16 cellular contexts compared by ENCODE assay signal in the genomic region with DNA sequence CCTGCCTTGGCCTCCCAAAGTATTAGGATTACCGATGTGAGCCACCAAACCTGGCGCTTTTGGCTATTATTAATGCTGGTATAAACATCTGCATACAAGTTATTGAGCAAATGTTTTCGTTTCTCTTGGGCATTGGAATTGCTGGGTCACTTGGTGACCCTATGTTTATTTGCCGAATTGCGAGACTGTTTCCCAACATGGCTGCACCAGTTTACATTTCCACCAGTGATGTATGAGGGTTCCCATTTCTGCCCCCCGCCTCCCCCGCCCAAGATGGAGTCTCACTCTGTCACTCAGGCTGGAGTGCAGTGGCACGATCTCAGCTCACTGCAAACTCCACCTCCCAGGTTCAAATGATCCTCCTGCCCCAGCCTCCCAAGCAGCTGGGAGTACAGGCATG. TPM values are rescaled to one million over a fixed set of nuclear protein-coding genes. Genes with fewer than 3 reads are reported as not detected.
DNase-seq lines count a peak whose midpoint lies in the region; ATAC-seq, FAIRE-seq and TF ChIP-seq lines count a peak whose summit lies in the region.
"Had no signal": no experiment of that assay in that cellular context is flagged by ENCODE, and none has a peak within 500 bp of the region (broad histone marks: within the 10 kb centered on the region; RNA-seq: fewer than 3 reads in every experiment).

No MANE protein-coding gene starts in this region.

- 79% methylated on average over 8 of the region's 8 CpGs for WGBS in SK-N-SH (ENCODE audit: low lambda C conversion rate)
- 12% methylated on average over 8 of the region's 8 CpGs for WGBS in HepG2 (ENCODE audit: low lambda C conversion rate)

- TF ChIP-seq EP300 in SK-N-SH (IDR thresholded peaks at IDR 0.05; ENCODE audit: borderline replicate concordance in 1 of 2, low read depth in 1 of 2, low read length in 1 of 2) (no peak), HepG2 (IDR thresholded peaks at IDR 0.05; ENCODE audit: low read depth in 2 of 2, low read length in 2 of 2) (no peak), HepG2 (CRISPR knock-in tag; IDR thresholded peaks at IDR 0.05; ENCODE audit: borderline replicate concordance) (no peak)

- TF ChIP-seq CTCF in SK-N-SH (IDR thresholded peaks at IDR 0.05) (no peak), PC-3 (conservative IDR thresholded peaks at IDR 0.05; ENCODE audit: low read depth, low read length) (no peak), HepG2 (CRISPR knock-in tag; IDR thresholded peaks at IDR 0.05) (no peak)

- intact Hi-C loops in PC-3 (cut with micrococcal nuclease), result loop anchor here (5.0 kb wide), 1 partner anchor 275 kb away; no protein-coding TSS in a partner anchor
- intact Hi-C loops in HepG2 (cut with micrococcal nuclease; ENCODE audit: unreplicated experiment), result no loop called here
- intact Hi-C loops in activated CD4-positive, alpha-beta T cell treated with anti-CD3 and anti-CD28 coated beads for 36 hours (cut with DNase I, micrococcal nuclease), result no loop called here

- H3K9ac ChIP-seq in SK-N-SH, result no peak overlapping the region
- no peak overlapping the region for H3K9ac ChIP-seq in PC-3 (ENCODE audit: low read length)
- H3K9ac ChIP-seq in HepG2 (ENCODE audit: insufficient read depth, low read depth, low read length), result no peak overlapping the region
- H3K9ac ChIP-seq: BLaER1 treated with 17β-estradiol and CSF1 and Interleukin-3, amounts not matched to agents 10 nM and 100 nM had no signal

- H2AFZ ChIP-seq in SK-N-SH (ENCODE audit: low read depth), result no peak overlapping the region
- no peak overlapping the region for H2AFZ ChIP-seq in PC-3 (ENCODE audit: low read length)
- H2AFZ ChIP-seq in HepG2 (ENCODE audit: low read length), result no peak overlapping the region
- H2AFZ ChIP-seq: GM23338 had no signal

- H4K20me1 ChIP-seq in SK-N-SH (ENCODE audit: insufficient read depth) (peaks cover 33% of the 10 kb centered on the region), PC-3 (ENCODE audit: low read length) (peaks cover 23% of the 10 kb centered on the region), HepG2 (ENCODE audit: insufficient read depth, low read length) (peaks cover 21% of the 10 kb centered on the region)

- no peak for FAIRE-seq in HepG2 (lab: Jason Lieb, UNC)

- H3K27me3 ChIP-seq in SK-N-SH (ENCODE audit: insufficient read depth) (no peaks in the 10 kb centered on the region), PC-3 (ENCODE audit: low read length) (no peaks in the 10 kb centered on the region), HepG2 (ENCODE audit: control insufficient read depth in 1 of 2, insufficient read depth in 2 of 2, low read length in 2 of 2) (no peaks in the 10 kb centered on the region)
- no peaks in the 10 kb centered on the region for H3K27me3 ChIP-seq in CD4-positive, CD25-positive, alpha-beta regulatory T cell (ENCODE audit: control insufficient read depth, insufficient read depth, low read length)
- H3K27me3 ChIP-seq: BLaER1 treated with 17β-estradiol and CSF1 and Interleukin-3, amounts not matched to agents 10 nM and 100 nM had no signal

- POLR2A ChIA-PET in SK-N-SH (lab: Yijun Ruan, JAX) (no interaction called here), PC-3 (lab: Charles Lee; ENCODE audit: unreplicated experiment) (no interaction called here), HepG2 (lab: Yijun Ruan, JAX) (interaction anchor here (1.1 to 1.3 kb wide), 3 partner anchors 18 to 319 kb away, joined by 3 to 4 read pairs (median 3); no protein-coding TSS in a partner anchor)
- POLR2A ChIA-PET in activated CD4-positive, alpha-beta T cell treated with anti-CD3 and anti-CD28 coated beads for 36 hours (lab: Charles Lee), result interaction anchor here (1.7 kb wide), 1 partner anchor 9 kb away, joined by 5 read pairs; no protein-coding TSS in a partner anchor

- H3K4me1 Mint-ChIP-seq in CD4-positive, CD25-positive, alpha-beta regulatory T cell, result peaks cover 2 to 7% (median 4%) of the 10 kb centered on the region in 4 donors
- H3K4me1 Mint-ChIP-seq in activated CD4-positive, alpha-beta T cell treated with anti-CD3 and anti-CD28 coated beads for 36 hours, result no peaks in the 10 kb centered on the region
- H3K4me1 Mint-ChIP-seq: GM23338 had no signal

- H3K27ac ChIP-seq in SK-N-SH (ENCODE audit: low read depth in 2 of 2, low read length in 1 of 2) (no peak overlapping the region), PC-3 (ENCODE audit: low read length) (no peak overlapping the region), HepG2 (ENCODE audit: extremely low read length, insufficient read depth, low read length) (no peak overlapping the region)
- H3K27ac ChIP-seq in CD4-positive, CD25-positive, alpha-beta regulatory T cell (ENCODE audit: insufficient read depth, low read length, poor library complexity, severe bottlenecking), result no peak overlapping the region
- H3K27ac ChIP-seq: BLaER1 treated with 17β-estradiol and CSF1 and Interleukin-3, amounts not matched to agents 10 nM and 100 nM had no signal

- in situ Hi-C loops in HepG2 (cut with HindIII; ENCODE audit: extremely low pct_ligation_motif_present, low pct_unique_long_range_greater_than_20kb), result no loop called here

- H3K4me3 Mint-ChIP-seq in CD4-positive, CD25-positive, alpha-beta regulatory T cell, result no peak overlapping the region
- H3K4me3 Mint-ChIP-seq in activated CD4-positive, alpha-beta T cell treated with anti-CD3 and anti-CD28 coated beads for 36 hours, result no peak overlapping the region
- H3K4me3 Mint-ChIP-seq: CD4-positive, alpha-beta T cell; GM23338; H9 had no signal

- no peaks in the 10 kb centered on the region for H3K27me3 Mint-ChIP-seq in CD4-positive, CD25-positive, alpha-beta regulatory T cell
- no peaks in the 10 kb centered on the region for H3K27me3 Mint-ChIP-seq in activated CD4-positive, alpha-beta T cell treated with anti-CD3 and anti-CD28 coated beads for 36 hours
- H3K27me3 Mint-ChIP-seq: CD4-positive, alpha-beta T cell had no signal

- H3K27ac Mint-ChIP-seq in CD4-positive, CD25-positive, alpha-beta regulatory T cell, result peak overlapping the region in 2 of 3 donors; percentile 20 to 38
- no peak overlapping the region for H3K27ac Mint-ChIP-seq in activated CD4-positive, alpha-beta T cell treated with anti-CD3 and anti-CD28 coated beads for 36 hours
- H3K27ac Mint-ChIP-seq: CD4-positive, alpha-beta T cell; GM23338; H9 had no signal

- H3K4me1 ChIP-seq in SK-N-SH (ENCODE audit: control insufficient read depth in 1 of 2, insufficient read depth in 2 of 2, low read depth in 1 of 2, low read length in 1 of 2), result no peaks in the 10 kb centered on the region
- H3K4me1 ChIP-seq in CD4-positive, CD25-positive, alpha-beta regulatory T cell (ENCODE audit: control insufficient read depth, insufficient read depth, low read length, poor library complexity, severe bottlenecking), result no peaks in the 10 kb centered on the region
- H3K4me1 ChIP-seq in PC-3 (ENCODE audit: insufficient read depth, low read length), result no peaks in the 10 kb centered on the region
- peaks cover 10% of the 10 kb centered on the region; the same call in 1 of the 2 replicates for H3K4me1 ChIP-seq in HepG2 (ENCODE audit: insufficient read depth, low read length)
- H3K4me1 ChIP-seq: BLaER1 treated with 17β-estradiol and CSF1 and Interleukin-3, amounts not matched to agents 10 nM and 100 nM had no signal

- no peak overlapping the region for H3K4me2 ChIP-seq in SK-N-SH
- no peak overlapping the region for H3K4me2 ChIP-seq in PC-3 (ENCODE audit: low read length)
- no peak overlapping the region; the same call in 1 of the 2 replicates for H3K4me2 ChIP-seq in HepG2 (ENCODE audit: low read depth, low read length)
- H3K4me2 ChIP-seq: BLaER1 treated with 17β-estradiol and CSF1 and Interleukin-3, amounts not matched to agents 10 nM and 100 nM; GM23338 had no signal

- TF ChIP-seq RAD21 in SK-N-SH (IDR thresholded peaks at IDR 0.05; ENCODE audit: low read length) (no peak), HepG2 (CRISPR knock-in tag; IDR thresholded peaks at IDR 0.05) (no peak)

- H3F3A ChIP-seq in SK-N-SH (replicated peaks; ENCODE audit: insufficient read depth) (peaks cover 37% of the 10 kb centered on the region), PC-3 (ENCODE audit: low read length, unreplicated experiment) (peaks cover 26% of the 10 kb centered on the region)

- H3K4me3 ChIP-seq in SK-N-SH (ENCODE audit: low read depth in 2 of 2, low read length in 1 of 2) (no peak overlapping the region), PC-3 (ENCODE audit: low read length) (no peak overlapping the region), HepG2 (replicated peaks in 1 of 3; ENCODE audit: insufficient read depth in 1 of 3, low read depth in 2 of 3, low read length in 3 of 3) (no peak overlapping the region)
- H3K4me3 ChIP-seq in CD4-positive, CD25-positive, alpha-beta regulatory T cell (ENCODE audit: low read depth, low read length), result no peak overlapping the region
- H3K4me3 ChIP-seq: BLaER1 treated with 17β-estradiol and CSF1 and Interleukin-3, amounts not matched to agents 10 nM and 100 nM; GM23338 had no signal

- DNase-seq in SK-N-SH, result no peak
- DNase-seq in CD4-positive, CD25-positive, alpha-beta regulatory T cell, result no peak
- DNase-seq in PC-3, result no peak
- no peak for DNase-seq in HepG2 (ENCODE audit: low spot score)
- DNase-seq in activated effector memory CD4-positive, alpha-beta T cell treated with anti-CD3 and anti-CD28 coated beads, Interleukin-2, amount 50 U/mL, for 16 hours, result no peak
- no peak for DNase-seq in activated CD4-positive, alpha-beta T cell treated with anti-CD3 and anti-CD28 coated beads for 36 hours
- DNase-seq: 8988T; Calu3; CD4-positive, alpha-beta T cell; DMS 273 treated with DMSO at 0.1 percent for 48 hours; H9; IMR-90 had no signal

- TF ChIP-seq POLR2A in HepG2 (IDR thresholded peaks at IDR 0.05; ENCODE audit: insufficient read depth in 1 of 2, low read depth in 2 of 2, low read length in 2 of 2), result no peak

- BruUV-seq in PC-3 (replicated peaks; lab: Mats Ljungman, UMichigan), result no TSS peak
- no TSS peak for BruUV-seq in HepG2 (replicated peaks; lab: Mats Ljungman, UMichigan)

- H3K79me2 ChIP-seq in SK-N-SH (ENCODE audit: insufficient read depth) (no peaks in the 10 kb centered on the region), PC-3 (ENCODE audit: low read length) (no peaks in the 10 kb centered on the region), HepG2 (ENCODE audit: insufficient read depth, low read length) (no peaks in the 10 kb centered on the region)

- H3K9me2 ChIP-seq in SK-N-SH, result no peaks in the 10 kb centered on the region
- no peaks in the 10 kb centered on the region for H3K9me2 ChIP-seq in PC-3 (replicated peaks; ENCODE audit: low read length)

- CTCF ChIA-PET in SK-N-SH (lab: Yijun Ruan, JAX), result interaction anchor here (1.5 to 1.6 kb wide), 2 partner anchors 19 to 319 kb away, joined by 4 to 5 read pairs; no protein-coding TSS in a partner anchor
- CTCF ChIA-PET in PC-3 (lab: Charles Lee), result no interaction called here
- CTCF ChIA-PET in HepG2 (lab: Yijun Ruan, JAX; ENCODE audit: low intra/inter-chr PET ratio, low total read pairs), result no interaction called here
- CTCF ChIA-PET in activated CD4-positive, alpha-beta T cell treated with anti-CD3 and anti-CD28 coated beads for 36 hours (lab: Charles Lee), result interaction anchor here (0.5 to 1.1 kb wide), 2 partner anchors 14 to 278 kb away, joined by 3 to 4 read pairs; no protein-coding TSS in a partner anchor

- H3K9me3 Mint-ChIP-seq in CD4-positive, CD25-positive, alpha-beta regulatory T cell, result peaks cover 0 to 5% (median 0%) of the 10 kb centered on the region in 7 donors
- no peaks in the 10 kb centered on the region for H3K9me3 Mint-ChIP-seq in activated CD4-positive, alpha-beta T cell treated with anti-CD3 and anti-CD28 coated beads for 36 hours (ENCODE audit: low read depth)
- H3K9me3 Mint-ChIP-seq: CD4-positive, alpha-beta T cell; GM23338; H9 had no signal

- peaks cover 15% of the 10 kb centered on the region for H3K36me3 Mint-ChIP-seq in CD4-positive, CD25-positive, alpha-beta regulatory T cell
- H3K36me3 Mint-ChIP-seq in activated CD4-positive, alpha-beta T cell treated with anti-CD3 and anti-CD28 coated beads for 36 hours (ENCODE audit: low read depth), result peaks cover 16% of the 10 kb centered on the region

- ATAC-seq in SK-N-SH treated with all-trans-retinoic acid at 6 μM for 48 hours (peak; percentile 17), PC-3 (peak; percentile 6; the same call in 1 of the 2 replicates), HepG2 (peak; percentile 42), HG03196 (IDR thresholded peaks at IDR 0.05; ENCODE audit: unreplicated experiment) (no peak)
- no peak for ATAC-seq in CD4-positive, CD25-positive, alpha-beta regulatory T cell (ENCODE audit: low read depth in 2 of 2)
- ATAC-seq in activated CD4-positive, alpha-beta T cell treated with anti-CD3 and anti-CD28 coated beads for 36 hours, result no peak

- H3K9me3 ChIP-seq in SK-N-SH (no peaks in the 10 kb centered on the region), PC-3 (ENCODE audit: low read length) (no peaks in the 10 kb centered on the region), HepG2 (ENCODE audit: low read length) (no peaks in the 10 kb centered on the region)
- H3K9me3 ChIP-seq in CD4-positive, CD25-positive, alpha-beta regulatory T cell (ENCODE audit: control insufficient read depth in 2 of 2, low read length in 2 of 2), result no peaks in the 10 kb centered on the region
- H3K9me3 ChIP-seq: BLaER1 treated with 17β-estradiol and CSF1 and Interleukin-3, amounts not matched to agents 10 nM and 100 nM had no signal

- peaks cover 16 to 23% of the 10 kb centered on the region in 2 experiments for H3K36me3 ChIP-seq in SK-N-SH (replicated peaks in 1 of 2; ENCODE audit: control insufficient read depth in 1 of 2, insufficient read depth in 2 of 2, low read length in 1 of 2)
- H3K36me3 ChIP-seq in CD4-positive, CD25-positive, alpha-beta regulatory T cell (ENCODE audit: control insufficient read depth, insufficient read depth, low read length), result peaks cover 21% of the 10 kb centered on the region
- peaks cover 17% of the 10 kb centered on the region for H3K36me3 ChIP-seq in PC-3 (ENCODE audit: low read depth, low read length)
- H3K36me3 ChIP-seq in HepG2 (replicated peaks in 1 of 2; ENCODE audit: control insufficient read depth in 1 of 2, insufficient read depth in 2 of 2, low read length in 2 of 2), result peaks cover 0 to 15% of the 10 kb centered on the region in 2 experiments; a peak in 4 of 5 replicates

RNA-seq across cellular contexts. Expression of gene SFPQ, which starts 20.9 kb away (rescaled TPM):
- 85.6 and 88.1 TPM in 2 replicates for polyA plus RNA-seq in SK-N-SH (2012; rRNA removed)
- 66.5 and 86.3 TPM in 2 replicates for polyA plus RNA-seq in SK-N-SH (2012; cell fraction: cytosol; rRNA removed)
- polyA plus RNA-seq in SK-N-SH (2012; cell fraction: nucleus; rRNA removed), result 214 and 361 TPM in 2 replicates
- total RNA-seq in CD4-positive, CD25-positive, alpha-beta regulatory T cell, result 618 TPM
- 100 to 1,000 TPM; 111 to 135 (median 123) TPM for polyA plus RNA-seq in CD4-positive, CD25-positive, alpha-beta regulatory T cell
- total RNA-seq in PC-3 (2014; rRNA removed), result 249 and 322 TPM in 2 replicates
- total RNA-seq in HepG2 (2016; rRNA removed; fragmentation: Illumina TruSeq; extraction: Trizol), result 260 and 292 TPM in 2 replicates
- 54.6 and 65.9 TPM in 2 replicates for total RNA-seq in HepG2 (2016; cell fraction: cytosol; rRNA removed; fragmentation: Illumina TruSeq; extraction: Trizol; ENCODE audit: low read depth)
- total RNA-seq in HepG2 (2016; cell fraction: insoluble cytoplasmic fraction; rRNA removed; fragmentation: Illumina TruSeq; extraction: Trizol), result 237 and 292 TPM in 2 replicates
- total RNA-seq in HepG2 (2016; cell fraction: membrane; rRNA removed; fragmentation: Illumina TruSeq; extraction: Trizol), result 101 and 132 TPM in 2 replicates
- total RNA-seq in HepG2 (2016; cell fraction: nucleus; rRNA removed; fragmentation: Illumina TruSeq; extraction: Trizol), result 411 and 473 TPM in 2 replicates
- polyA plus RNA-seq in HepG2 (2011; rRNA removed), result 76.7 and 101 TPM in 2 replicates
- polyA plus RNA-seq in HepG2 (2011; cell fraction: cytosol; rRNA removed), result 18.6 and 20.5 TPM in 2 replicates
- polyA plus RNA-seq in HepG2 (2011; cell fraction: nucleus; rRNA removed), result 225 and 256 TPM in 2 replicates
- polyA plus RNA-seq in HepG2 (2012), result 145 and 183 TPM in 2 replicates
- polyA plus RNA-seq in HepG2 (2016; cell fraction: cytosol; fragmentation: Illumina TruSeq; extraction: Trizol; ENCODE audit: low read depth), result 27.6 and 28.9 TPM in 2 replicates
- polyA plus RNA-seq in HepG2 (2016; cell fraction: insoluble cytoplasmic fraction; fragmentation: Illumina TruSeq; extraction: Trizol; ENCODE audit: low read depth), result 284 and 302 TPM in 2 replicates
- polyA plus RNA-seq in HepG2 (2016; cell fraction: membrane; fragmentation: Illumina TruSeq; extraction: Trizol; ENCODE audit: low read depth), result 44.6 and 59.5 TPM in 2 replicates
- polyA plus RNA-seq in HepG2 (2016; cell fraction: nucleus; fragmentation: Illumina TruSeq; extraction: Trizol; ENCODE audit: insufficient read depth, low read depth), result 714 and 721 TPM in 2 replicates
- polyA minus RNA-seq in HepG2 (2011; rRNA and poly(A)+ RNA removed; ENCODE audit: low replicate concordance), result 40.6 and 55.3 TPM in 2 replicates
- 27.8 and 30.1 TPM in 2 replicates for polyA minus RNA-seq in HepG2 (2011; cell fraction: cytosol; rRNA and poly(A)+ RNA removed)
- polyA minus RNA-seq in HepG2 (2011; cell fraction: nucleus; rRNA and poly(A)+ RNA removed), result 397 and 453 TPM in 2 replicates
- total RNA-seq in activated CD4-positive, alpha-beta T cell treated with anti-CD3 and anti-CD28 coated beads for 36 hours, result 100 to 1,000 TPM; 350 to 389 TPM

Comparison
In these comparisons a context has a peak if more than half of its experiments do, and no peak if none do; other contexts are left out.
1. ATAC-seq: peak in SK-N-SH treated with all-trans-retinoic acid at 6 μM for 48 hours (single experiment), PC-3 (single experiment) and HepG2 (single experiment); none in CD4-positive, CD25-positive, alpha-beta regulatory T cell (0 of 2), HG03196 (single experiment) and activated CD4-positive, alpha-beta T cell treated with anti-CD3 and anti-CD28 coated beads for 36 hours (single experiment).
2. CTCF ChIA-PET loops: an anchor here in SK-N-SH (1.5 to 1.6 kb wide) and activated CD4-positive, alpha-beta T cell treated with anti-CD3 and anti-CD28 coated beads for 36 hours (0.5 to 1.1 kb wide); none called in PC-3 and HepG2.
3. POLR2A ChIA-PET loops: an anchor here in HepG2 (1.1 to 1.3 kb wide) and activated CD4-positive, alpha-beta T cell treated with anti-CD3 and anti-CD28 coated beads for 36 hours (1.7 kb wide); none called in SK-N-SH and PC-3.